17 cellular contexts compared by ENCODE assay signal in the genomic region with DNA sequence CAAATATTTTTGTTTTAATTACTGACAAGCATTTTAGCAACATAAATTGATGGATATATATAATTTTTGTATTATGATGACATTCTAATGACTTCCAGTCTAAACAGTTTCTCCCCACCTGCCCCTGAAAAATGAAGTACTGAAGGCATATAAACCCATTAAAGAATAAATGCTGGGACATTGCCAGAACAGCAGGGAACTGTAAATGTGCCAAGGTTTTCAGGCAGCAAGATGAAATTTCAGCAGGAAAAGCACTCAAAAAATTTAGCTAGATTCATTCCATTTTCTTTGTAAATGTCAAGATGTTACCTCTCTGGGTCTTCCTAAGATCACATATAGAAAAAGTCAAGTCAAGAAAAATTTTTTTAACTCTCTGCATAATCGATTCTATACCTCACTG.
"Had no signal": no experiment of that assay in that cellular context is flagged by ENCODE, and none has a peak within 500 bp of the region (broad histone marks: within the 10 kb centered on the region; RNA-seq: fewer than 3 reads in every experiment).

No MANE protein-coding gene starts in this region.

- ATAC-seq: effector memory CD8-positive, alpha-beta T cell; gastrocnemius medialis; heart right ventricle had no signal

- H3K4me3 ChIP-seq: esophagus muscularis mucosa, gastrocnemius medialis, heart right ventricle, sigmoid colon, skin epidermis, stomach, thoracic aorta, transverse colon had no signal

- DNase-seq: effector memory CD8-positive, alpha-beta T cell; gastrocnemius medialis; heart right ventricle; hypothalamus; kidney glomerular epithelial cell; mesendoderm; naive B cell; posterior cingulate gyrus; sigmoid colon; stimulated activated CD4-positive, alpha-beta T cell treated with anti-CD3 and anti-CD28 coated beads, Interleukin-2, amount 100 ng/mL, for 24 hours; stimulated activated CD4-positive, alpha-beta T cell treated with anti-CD3 and anti-CD28 coated beads, Interleukin-4, amount 100 ng/mL, for 4 hours; stimulated activated naive CD4-positive, alpha-beta T cell; stomach; transverse colon had no signal
